Comparison of ENCODE assay signal across 8 cellular contexts in genomic region chr13:78603240-78603947, GRCh38. TPM values are rescaled to one million over a fixed set of nuclear protein-coding genes. Genes with fewer than 3 reads are reported as not detected.
A peak's percentile ranks its signal among the peaks of the same experiment; 100 is the strongest.
DNase-seq lines count a peak whose midpoint lies in the region; ATAC-seq, FAIRE-seq and TF ChIP-seq lines count a peak whose summit lies in the region.

Gene POU4F1 (minus strand): TSS chr13:78603552. CDS start chr13:78603326, 226 bp downstream.

- peaks cover 11% of the 10 kb centered on the region for H3K36me3 Mint-ChIP-seq in T-helper 1 cell treated with Interleukin-12 subunit alpha and Interleukin-12 subunit beta and Interleukin-4 antibody, amounts not matched to agents 30 μg/mL and 1 μg/mL, for 36 hours (ENCODE audit: low read depth)
- peaks cover 0 to 6% of the 10 kb centered on the region in 2 donors for H3K36me3 Mint-ChIP-seq in stimulated activated naive B cell treated with anti-CD40 and anti-IgM and Interleukin-4, amounts not matched to agents 10 μg/mL and 1 μg/mL and 100 μg/mL, for 72 hours

- peaks cover 91% of the 10 kb centered on the region for H3K27me3 Mint-ChIP-seq in T-helper 1 cell treated with Interleukin-12 subunit alpha and Interleukin-12 subunit beta and Interleukin-4 antibody, amounts not matched to agents 30 μg/mL and 1 μg/mL, for 36 hours (ENCODE audit: low read depth)
- H3K27me3 Mint-ChIP-seq in stimulated activated naive B cell treated with anti-CD40 and anti-IgM and Interleukin-4, amounts not matched to agents 10 μg/mL and 1 μg/mL and 100 μg/mL, for 72 hours = peaks cover 81 to 93% of the 10 kb centered on the region in 2 donors

- H3K9me3 ChIP-seq in mesenchymal stem cell (ENCODE audit: control insufficient read depth, low read length) (no peaks in the 10 kb centered on the region), adrenal gland (replicated peaks in 1 of 3) (no peaks in the 10 kb centered on the region)

- no peak within 1 kb of the TSS for H2BK5ac ChIP-seq in mesenchymal stem cell (ENCODE audit: low read depth, low read length, poor library complexity, severe bottlenecking)

- H3K23ac ChIP-seq in mesenchymal stem cell (ENCODE audit: low read length in 2 of 2) = peak within 1 kb of the TSS in 1 of 2 experiments; percentile 77

- no peak within 1 kb of the TSS for H2AFZ ChIP-seq in mesenchymal stem cell (ENCODE audit: low read depth, low read length)

- no peak within 1 kb of the TSS for H2BK120ac ChIP-seq in mesenchymal stem cell (ENCODE audit: low read depth, low read length)

- DNase-seq in GM12865 (ENCODE audit: low read depth) (peak; percentile 85), NCI-H1092 (lab: John Stamatoyannopoulos, UW) (peak; percentile 95), bronchial epithelial cell (ENCODE audit: low read depth) (peak; percentile 29), mesenchymal stem cell (no peak), adrenal gland (no peak)
- peak; percentile 41 for DNase-seq in stimulated activated naive B cell treated with anti-CD40 and anti-IgM and Interleukin-4, amounts not matched to agents 10 μg/mL and 1 μg/mL and 100 μg/mL, for 72 hours

- no peak for TF ChIP-seq POLR2A in adrenal gland (IDR thresholded peaks at IDR 0.05)

- under 1% methylated on average over 67 of the region's 80 CpGs for WGBS in mesenchymal stem cell
- WGBS in adrenal gland, 4 donors = 0 to 3% (median 2%) methylated on average over 4 to 80 of the region's 80 CpGs

- peak within 1 kb of the TSS; percentile 76 for H3K27ac Mint-ChIP-seq in T-helper 1 cell treated with Interleukin-12 subunit alpha and Interleukin-12 subunit beta and Interleukin-4 antibody, amounts not matched to agents 30 μg/mL and 1 μg/mL, for 36 hours
- peak within 1 kb of the TSS; percentile 93 for H3K27ac Mint-ChIP-seq in stimulated activated naive B cell treated with anti-CD40 and anti-IgM and Interleukin-4, amounts not matched to agents 10 μg/mL and 1 μg/mL and 100 μg/mL, for 72 hours

- peaks cover 5% of the 10 kb centered on the region for H3K9me3 Mint-ChIP-seq in T-helper 1 cell treated with Interleukin-12 subunit alpha and Interleukin-12 subunit beta and Interleukin-4 antibody, amounts not matched to agents 30 μg/mL and 1 μg/mL, for 36 hours
- H3K9me3 Mint-ChIP-seq in stimulated activated naive B cell treated with anti-CD40 and anti-IgM and Interleukin-4, amounts not matched to agents 10 μg/mL and 1 μg/mL and 100 μg/mL, for 72 hours = no peaks in the 10 kb centered on the region

- peaks cover 81% of the 10 kb centered on the region for H3K27me3 ChIP-seq in bronchial epithelial cell (ENCODE audit: control insufficient read depth, insufficient read depth, low read length)
- peaks cover 96 to 97% of the 10 kb centered on the region in 2 experiments for H3K27me3 ChIP-seq in mesenchymal stem cell (ENCODE audit: control insufficient read depth in 1 of 2, insufficient read depth in 1 of 2, low read length in 2 of 2)
- peaks cover 92% of the 10 kb centered on the region for H3K27me3 ChIP-seq in adrenal gland

- peaks cover 36% of the 10 kb centered on the region for H3K4me1 Mint-ChIP-seq in T-helper 1 cell treated with Interleukin-12 subunit alpha and Interleukin-12 subunit beta and Interleukin-4 antibody, amounts not matched to agents 30 μg/mL and 1 μg/mL, for 36 hours (ENCODE audit: low read depth)
- H3K4me1 Mint-ChIP-seq in stimulated activated naive B cell treated with anti-CD40 and anti-IgM and Interleukin-4, amounts not matched to agents 10 μg/mL and 1 μg/mL and 100 μg/mL, for 72 hours = peaks cover 42 to 63% of the 10 kb centered on the region in 2 donors

- no peak within 1 kb of the TSS for H2AK5ac ChIP-seq in mesenchymal stem cell (ENCODE audit: low read length, severe bottlenecking)

- peak within 1 kb of the TSS; percentile 78 for H3K4me2 ChIP-seq in mesenchymal stem cell (ENCODE audit: low read length, poor library complexity, severe bottlenecking)

- no peak within 1 kb of the TSS for H3K14ac ChIP-seq in mesenchymal stem cell (ENCODE audit: low read length in 2 of 2)

- no peak within 1 kb of the TSS for H3K9ac ChIP-seq in mesenchymal stem cell (ENCODE audit: low read length)

- H3K4me3 Mint-ChIP-seq in T-helper 1 cell treated with Interleukin-12 subunit alpha and Interleukin-12 subunit beta and Interleukin-4 antibody, amounts not matched to agents 30 μg/mL and 1 μg/mL, for 36 hours = peak within 1 kb of the TSS; percentile 80
- peak within 1 kb of the TSS; percentile 79 to 89 for H3K4me3 Mint-ChIP-seq in stimulated activated naive B cell treated with anti-CD40 and anti-IgM and Interleukin-4, amounts not matched to agents 10 μg/mL and 1 μg/mL and 100 μg/mL, for 72 hours

- H2BK15ac ChIP-seq in mesenchymal stem cell (ENCODE audit: low read depth, poor library complexity, severe bottlenecking) = no peak within 1 kb of the TSS

- H3K4ac ChIP-seq in mesenchymal stem cell (ENCODE audit: low read depth in 1 of 2, low read length in 2 of 2) = no peak within 1 kb of the TSS

- ATAC-seq in HG02571 (IDR thresholded peaks at IDR 0.05; ENCODE audit: unreplicated experiment) = peak; percentile 81
- peak; percentile 84 to 87 for ATAC-seq in stimulated activated naive B cell treated with anti-CD40 and anti-IgM and Interleukin-4, amounts not matched to agents 10 μg/mL and 1 μg/mL and 100 μg/mL, for 72 hours (replicated peaks)

- H3K4me1 ChIP-seq in mesenchymal stem cell (ENCODE audit: control insufficient read depth, insufficient read depth, low read depth, low read length) (peaks cover 34% of the 10 kb centered on the region), adrenal gland (replicated peaks in 1 of 2) (peaks cover 8 to 11% of the 10 kb centered on the region in 2 donors)

- H3K18ac ChIP-seq in mesenchymal stem cell (ENCODE audit: low read depth in 1 of 2, low read length in 2 of 2) = no peak within 1 kb of the TSS

- peak within 1 kb of the TSS; percentile 43 for H3K4me3 ChIP-seq in GM12865 (ENCODE audit: low read depth, low read length)
- peak within 1 kb of the TSS; percentile 24 for H3K4me3 ChIP-seq in bronchial epithelial cell (ENCODE audit: low read depth, low read length)
- peak within 1 kb of the TSS; percentile 49 to 51 for H3K4me3 ChIP-seq in mesenchymal stem cell (ENCODE audit: insufficient read depth in 1 of 2, low read depth in 1 of 2, low read length in 2 of 2)
- H3K4me3 ChIP-seq in adrenal gland = peak within 1 kb of the TSS in 1 of 4 donors; percentile 41

- H3K36me3 ChIP-seq in bronchial epithelial cell (ENCODE audit: control insufficient read depth, insufficient read depth, low read length) = no peaks in the 10 kb centered on the region
- no peaks in the 10 kb centered on the region for H3K36me3 ChIP-seq in mesenchymal stem cell (ENCODE audit: control insufficient read depth in 1 of 2, insufficient read depth in 2 of 2, low read depth in 1 of 2, low read length in 2 of 2)
- no peaks in the 10 kb centered on the region for H3K36me3 ChIP-seq in adrenal gland (replicated peaks in 1 of 2)

- FAIRE-seq in bronchial epithelial cell (lab: Jason Lieb, UNC) = no peak

- TF ChIP-seq CTCF in GM12865 (IDR thresholded peaks at IDR 0.05; ENCODE audit: insufficient read depth, low read depth, low read length, missing control alignments) = no peak
- no peak for TF ChIP-seq CTCF in bronchial epithelial cell (IDR thresholded peaks at IDR 0.05; ENCODE audit: insufficient read depth, low read length, severe bottlenecking)
- no peak for TF ChIP-seq CTCF in adrenal gland (IDR thresholded peaks at IDR 0.05)

- no peak within 1 kb of the TSS for H2BK12ac ChIP-seq in mesenchymal stem cell (ENCODE audit: low read length in 2 of 2)

- H3K27ac ChIP-seq in mesenchymal stem cell (ENCODE audit: low read length, poor library complexity, severe bottlenecking) (no peak within 1 kb of the TSS), adrenal gland (no peak within 1 kb of the TSS)

- no peak within 1 kb of the TSS for H4K8ac ChIP-seq in mesenchymal stem cell (ENCODE audit: low read length)

- intact Hi-C loops in adrenal gland (cut with DNase I) = loop anchor here in 1 of 2 donors (10.0 kb wide), 1 partner anchor 61 kb away; no protein-coding TSS in a partner anchor

- H3K79me1 ChIP-seq in mesenchymal stem cell (replicated peaks; ENCODE audit: low read length, poor library complexity, severe bottlenecking) = no peaks in the 10 kb centered on the region

- no peak within 1 kb of the TSS for H4K91ac ChIP-seq in mesenchymal stem cell (ENCODE audit: low read length)

RNA-seq across cellular contexts. Expression of gene POU4F1, which starts in this region (rescaled TPM):
- total RNA-seq in bronchial epithelial cell = not detected in 2 replicates
- not detected for polyA plus RNA-seq in mesenchymal stem cell (2013, experiment 1 of 2)
- not detected for polyA plus RNA-seq in mesenchymal stem cell (2013, experiment 2 of 2)
- not detected for total RNA-seq in adrenal gland
- under 1 TPM in 1 of 3 donors, not detected in 2; 0.03 TPM for polyA plus RNA-seq in adrenal gland

Comparison
In these comparisons a context has a peak if more than half of its experiments do, and no peak if none do; other contexts are left out.
1. Peak in DNase-seq and H3K4me3 ChIP-seq in bronchial epithelial cell; RNA of the gene not detected or under 1 TPM.
2. DNase-seq: peak in GM12865 (single experiment), NCI-H1092 (single experiment) and stimulated activated naive B cell treated with anti-CD40 and anti-IgM and Interleukin-4, amounts not matched to agents 10 μg/mL and 1 μg/mL and 100 μg/mL, for 72 hours (single experiment); none in mesenchymal stem cell (single experiment) and adrenal gland (0 of 7).